In the genomic region with DNA sequence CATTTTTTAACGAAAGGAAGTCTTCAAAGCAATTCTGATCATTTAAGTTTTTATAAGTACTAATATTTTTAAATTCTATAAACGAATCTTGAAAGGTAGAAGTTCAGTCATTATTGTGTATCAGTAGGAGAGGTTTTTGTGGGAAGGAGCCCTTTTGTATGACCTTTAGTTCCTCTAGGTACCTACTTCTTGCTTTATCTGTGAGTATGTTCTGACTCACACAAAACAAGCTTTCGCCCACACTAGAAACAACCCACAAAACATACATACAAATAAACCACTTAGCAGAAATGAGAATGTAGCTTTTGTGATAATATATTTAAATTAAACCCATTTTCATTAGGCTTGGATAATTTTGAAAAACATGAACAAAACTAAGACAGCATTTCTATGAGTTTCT, we compare ENCODE assay signal across 16 cellular contexts. TPM values are rescaled to one million over a fixed set of nuclear protein-coding genes. Genes with fewer than 3 reads are reported as not detected.
DNase-seq lines count a peak whose midpoint lies in the region; ATAC-seq and TF ChIP-seq lines count a peak whose summit lies in the region.
"Had no signal": no experiment of that assay in that cellular context is flagged by ENCODE, and none has a peak within 500 bp of the region (broad histone marks: within the 10 kb centered on the region; RNA-seq: fewer than 3 reads in every experiment).

No MANE protein-coding gene starts in this region.

- ATAC-seq in GM18502 (IDR thresholded peaks at IDR 0.05; ENCODE audit: poor library complexity, unreplicated experiment), result peak; percentile 72
- peak; percentile 80 for ATAC-seq in GM21723 (IDR thresholded peaks at IDR 0.05; ENCODE audit: unreplicated experiment)
- peak; percentile 53 for ATAC-seq in HG03520 (IDR thresholded peaks at IDR 0.05; ENCODE audit: unreplicated experiment)

- H3K4me1 ChIP-seq in fibroblast of lung (ENCODE audit: control insufficient read depth, extremely low read depth, insufficient read depth, low read length), result no peaks in the 10 kb centered on the region
- peaks cover 44% of the 10 kb centered on the region for H3K4me1 ChIP-seq in left ventricle myocardium inferior
- H3K4me1 ChIP-seq in uterus, result no peaks in the 10 kb centered on the region

- TF ChIP-seq POLR2A in uterus (IDR thresholded peaks at IDR 0.05), result no peak

- H3K4me3 ChIP-seq in fibroblast of lung (replicated peaks in 1 of 4; ENCODE audit: control extremely low read depth in 1 of 4, insufficient read depth in 1 of 4, low read depth in 3 of 4, low read length in 4 of 4) (no peak overlapping the region), left ventricle myocardium inferior (no peak overlapping the region), uterus (no peak overlapping the region)
- H3K4me3 ChIP-seq: BLaER1 treated with 17β-estradiol and CSF1 and Interleukin-3, amounts not matched to agents 10 nM and 100 nM; SJCRH30; tibial nerve had no signal

- no peak overlapping the region for H2AFZ ChIP-seq in fibroblast of lung (ENCODE audit: low read length)

- no peaks in the 10 kb centered on the region for H4K20me1 ChIP-seq in fibroblast of lung (ENCODE audit: control insufficient read depth, extremely low read depth, insufficient read depth, low read length)

- no peak overlapping the region for H3K4me2 ChIP-seq in fibroblast of lung (ENCODE audit: extremely low read depth, insufficient read depth, low read length)
- H3K4me2 ChIP-seq: BLaER1 treated with 17β-estradiol and CSF1 and Interleukin-3, amounts not matched to agents 10 nM and 100 nM had no signal

- TF ChIP-seq CTCF in fibroblast of lung (conservative IDR thresholded peaks at IDR 0.05 in 1 of 2, IDR thresholded peaks at IDR 0.05 in 1 of 2; ENCODE audit: low read depth in 1 of 2, low read length in 2 of 2) (no peak), left ventricle myocardium inferior (IDR thresholded peaks at IDR 0.05; ENCODE audit: borderline replicate concordance) (no peak), uterus (IDR thresholded peaks at IDR 0.05) (no peak)

- H3K27me3 ChIP-seq in fibroblast of lung (ENCODE audit: control insufficient read depth, insufficient read depth, low read length) (no peaks in the 10 kb centered on the region), left ventricle myocardium inferior (ENCODE audit: low read depth) (no peaks in the 10 kb centered on the region), uterus (no peaks in the 10 kb centered on the region)
- H3K27me3 ChIP-seq: BLaER1 treated with 17β-estradiol and CSF1 and Interleukin-3, amounts not matched to agents 10 nM and 100 nM; SJCRH30; tibial nerve had no signal

- intact Hi-C loops in left ventricle myocardium inferior (cut with micrococcal nuclease), result no loop called here
- intact Hi-C loops in uterus (cut with DNase I; ENCODE audit: low total_unique reads), result no loop called here

- no peak overlapping the region for H3K27ac ChIP-seq in fibroblast of lung (ENCODE audit: insufficient read depth, low read length)
- no peak overlapping the region for H3K27ac ChIP-seq in left ventricle myocardium inferior (replicated peaks)
- H3K27ac ChIP-seq in uterus, result no peak overlapping the region
- H3K27ac ChIP-seq: BLaER1 treated with 17β-estradiol and CSF1 and Interleukin-3, amounts not matched to agents 10 nM and 100 nM; HL-60; SJCRH30; tibial nerve had no signal

- H3K36me3 ChIP-seq in fibroblast of lung (ENCODE audit: control insufficient read depth, insufficient read depth, low read length) (peaks cover 8% of the 10 kb centered on the region), left ventricle myocardium inferior (peaks cover 66% of the 10 kb centered on the region), uterus (no peaks in the 10 kb centered on the region)

- H3K9ac ChIP-seq in fibroblast of lung (ENCODE audit: insufficient read depth, low read length), result no peak overlapping the region
- H3K9ac ChIP-seq: BLaER1 treated with 17β-estradiol and CSF1 and Interleukin-3, amounts not matched to agents 10 nM and 100 nM had no signal

- peak; percentile 17 to 36 for DNase-seq in fibroblast of lung (ENCODE audit: low read depth in 2 of 2)
- no peak for DNase-seq in dedifferentiated amniotic fluid mesenchymal stem cell (ENCODE audit: extremely low spot score)
- no peak for DNase-seq in left ventricle myocardium inferior
- no peak for DNase-seq in uterus
- no peak for DNase-seq in SHP77 treated with DMSO at 0.1 percent for 48 hours (lab: John Stamatoyannopoulos, UW)
- DNase-seq: activated B cell treated with CpG ODN at 0.5 μM for 24 hours; activated naive CD4-positive, alpha-beta T cell treated with Interleukin-2 at 50 U/mL for 16 hours; hippocampal formation; NCI-H748 treated with DMSO at 0.1 percent for 48 hours; SJCRH30 had no signal

- H3K9me3 ChIP-seq in fibroblast of lung (ENCODE audit: control insufficient read depth, insufficient read depth, low read depth, low read length) (no peaks in the 10 kb centered on the region), left ventricle myocardium inferior (replicated peaks) (no peaks in the 10 kb centered on the region), uterus (no peaks in the 10 kb centered on the region)
- H3K9me3 ChIP-seq: BLaER1 treated with 17β-estradiol and CSF1 and Interleukin-3, amounts not matched to agents 10 nM and 100 nM; SJCRH30; tibial nerve had no signal

- peaks cover 4% of the 10 kb centered on the region for H3K79me2 ChIP-seq in fibroblast of lung (ENCODE audit: control insufficient read depth, insufficient read depth, low read length)

RNA-seq across cellular contexts. Expression of gene ERCC5, which starts 27.8 kb away (rescaled TPM):
- total RNA-seq in fibroblast of lung (66.0 and 78.9 TPM in 2 replicates), left ventricle myocardium inferior (30.4 TPM), uterus (100 to 1,000 TPM in 1 of 4 donors, 10 to 100 TPM in 3; 43.7 to 134 (median 76.4) TPM)
- polyA plus RNA-seq in fibroblast of lung, result 30.0 and 36.6 TPM in 2 replicates
- 32.3 and 32.8 TPM in 2 replicates for polyA plus RNA-seq in fibroblast of lung (2012)
- 41.2 and 45.7 TPM in 2 replicates for polyA minus RNA-seq in fibroblast of lung (ENCODE audit: low replicate concordance)

Comparison
In these comparisons a context has a peak if more than half of its experiments do, and no peak if none do; other contexts are left out.
1. DNase-seq: peak in fibroblast of lung (2 of 2); none in dedifferentiated amniotic fluid mesenchymal stem cell (single experiment), left ventricle myocardium inferior (single experiment), uterus (0 of 2) and SHP77 treated with DMSO at 0.1 percent for 48 hours (single experiment).
2. Peak in every context shown above with its lines, with median percentiles within 50 percentile points of each other: ATAC-seq.